Comparison of ENCODE assay signal across 12 cellular contexts in genomic region chr2:21043744-21044532, GRCh38. TPM values are rescaled to one million over a fixed set of nuclear protein-coding genes. Genes with fewer than 3 reads are reported as not detected.
DNase-seq lines count a peak whose midpoint lies in the region; ATAC-seq and TF ChIP-seq lines count a peak whose summit lies in the region.
"Had no signal": no experiment of that assay in that cellular context is flagged by ENCODE, and none has a peak within 500 bp of the region (broad histone marks: within the 10 kb centered on the region; RNA-seq: fewer than 3 reads in every experiment).

APOB (minus strand) TSS chr2:21044073; CDS start chr2:21043945, 128 bp downstream.

- H3K27ac Mint-ChIP-seq in chondrocyte (ENCODE audit: unreplicated experiment), result no peak within 1 kb of the TSS
- H3K27ac Mint-ChIP-seq: activated naive CD4-positive, alpha-beta T cell treated with anti-CD3 and anti-CD28 coated beads, Interleukin-2, amount 50 U/mL, for 72 hours had no signal

- peaks cover 0 to 35% (median 10%) of the 10 kb centered on the region in 4 donors for H3K4me1 ChIP-seq in right lobe of liver
- peaks cover 2 to 38% (median 22%) of the 10 kb centered on the region in 5 donors for H3K4me1 ChIP-seq in subcutaneous abdominal adipose tissue (ENCODE audit: control insufficient read depth in 5 of 5, insufficient read depth in 5 of 5, low read length in 5 of 5)

- DNase-seq in DMS53 (lab: John Stamatoyannopoulos, UW), result peak; percentile 71
- DNase-seq in DMS53 treated with DMSO at 0.1 percent for 48 hours (lab: John Stamatoyannopoulos, UW; ENCODE audit: unreplicated experiment), result no peak
- no peak for DNase-seq in chondrocyte (ENCODE audit: low spot score)
- peak; percentile 87 to 94 (median 90) for DNase-seq in right lobe of liver
- no peak for DNase-seq in GDM1 (lab: John Stamatoyannopoulos, UW)
- no peak for DNase-seq in foreskin fibroblast
- DNase-seq: NCI-H187 treated with DMSO at 0.1 percent for 48 hours, T-helper 1 cell had no signal

- peak within 1 kb of the TSS in 2 of 5 donors; percentile 28 to 60 for H3K9ac ChIP-seq in subcutaneous abdominal adipose tissue (ENCODE audit: low read length in 5 of 5)

- H3K4me3 ChIP-seq in right lobe of liver (peak within 1 kb of the TSS; percentile 63 to 86 (median 78)), subcutaneous abdominal adipose tissue (ENCODE audit: low read depth in 1 of 5, low read length in 5 of 5) (peak within 1 kb of the TSS; percentile 35 to 68 (median 40)), foreskin fibroblast (ENCODE audit: low read depth in 1 of 2, low read length in 2 of 2) (no peak within 1 kb of the TSS)

- intact Hi-C loops in right lobe of liver (cut with DNase I), result loop anchor here (10.0 kb wide), 1 partner anchor 51 kb away; no protein-coding TSS in a partner anchor

- H3K27me3 ChIP-seq in right lobe of liver, result no peaks in the 10 kb centered on the region
- H3K27me3 ChIP-seq in subcutaneous abdominal adipose tissue (ENCODE audit: control insufficient read depth in 5 of 5, insufficient read depth in 4 of 5, low read length in 5 of 5), result peaks cover 0 to 5% (median 0%) of the 10 kb centered on the region in 5 donors

- TF ChIP-seq CTCF in chondrocyte (IDR thresholded peaks at IDR 0.05) (no peak), right lobe of liver (IDR thresholded peaks at IDR 0.05) (no peak), foreskin fibroblast (IDR thresholded peaks at IDR 0.05; ENCODE audit: low read depth, low read length) (no peak)

- peaks cover 31% of the 10 kb centered on the region for H3K4me1 Mint-ChIP-seq in chondrocyte (ENCODE audit: low read depth)

- no peaks in the 10 kb centered on the region for H3K9me3 Mint-ChIP-seq in chondrocyte (ENCODE audit: low read depth)
- H3K9me3 Mint-ChIP-seq: activated naive CD4-positive, alpha-beta T cell treated with anti-CD3 and anti-CD28 coated beads, Interleukin-2, amount 50 U/mL, for 72 hours had no signal

- H3K27ac ChIP-seq in right lobe of liver, result peak within 1 kb of the TSS; percentile 90 to 99 (median 97)
- H3K27ac ChIP-seq in subcutaneous abdominal adipose tissue (ENCODE audit: low read depth, low read length), result no peak within 1 kb of the TSS

- peak; percentile 99 for TF ChIP-seq POLR2A in right lobe of liver (IDR thresholded peaks at IDR 0.05)

- 15% methylated on average over 4 of the region's 51 CpGs for WGBS in right lobe of liver (ENCODE audit: insufficient coverage, low coverage, low lambda C conversion rate, missing lambda C conversion rate)

- ATAC-seq in right lobe of liver (peak; percentile 31 to 60 (median 49)), HG03565 (IDR thresholded peaks at IDR 0.05; ENCODE audit: unreplicated experiment) (no peak)

- peaks cover 4 to 47% (median 28%) of the 10 kb centered on the region in 4 donors for H3K36me3 ChIP-seq in right lobe of liver
- H3K36me3 ChIP-seq in subcutaneous abdominal adipose tissue (ENCODE audit: control insufficient read depth in 5 of 5, insufficient read depth in 5 of 5, low read length in 5 of 5), result no peaks in the 10 kb centered on the region

- peak within 1 kb of the TSS; percentile 59 for H3K4me3 Mint-ChIP-seq in chondrocyte (ENCODE audit: unreplicated experiment)

- H3K36me3 Mint-ChIP-seq in chondrocyte (ENCODE audit: low read depth), result no peaks in the 10 kb centered on the region
- H3K36me3 Mint-ChIP-seq: activated naive CD4-positive, alpha-beta T cell treated with anti-CD3 and anti-CD28 coated beads, Interleukin-2, amount 50 U/mL, for 72 hours had no signal

- H3K9me3 ChIP-seq in right lobe of liver (no peaks in the 10 kb centered on the region), subcutaneous abdominal adipose tissue (ENCODE audit: control insufficient read depth in 5 of 5, low read length in 5 of 5) (no peaks in the 10 kb centered on the region)

- peaks cover 36% of the 10 kb centered on the region for H3K27me3 Mint-ChIP-seq in chondrocyte (ENCODE audit: low read depth)

RNA-seq across cellular contexts. Expression of gene APOB, which starts in this region (rescaled TPM):
- total RNA-seq in chondrocyte, result 0.23 to 0.32 TPM (median 0.31 TPM) in 3 replicates
- 1,000 to 10,000 TPM; 2,615 to 3,271 (median 2,774) TPM for total RNA-seq in right lobe of liver
- total RNA-seq: A172; activated naive CD4-positive, alpha-beta T cell treated with anti-CD3 and anti-CD28 coated beads, Interleukin-2, amount 50 U/mL, for 72 hours had no signal

Comparison
In these comparisons a context has a peak if more than half of its experiments do, and no peak if none do; other contexts are left out.
1. RNA of gene APOB (total RNA-seq): 2,615 to 3,271 TPM in right lobe of liver; 0.23 to 0.32 TPM in chondrocyte; every median in the first group is over 1,000 times any median in the second.
2. DNase-seq: peak in DMS53 (single experiment) and right lobe of liver (3 of 3); none in DMS53 treated with DMSO at 0.1 percent for 48 hours (single experiment), chondrocyte (single experiment), GDM1 (single experiment) and foreskin fibroblast (0 of 2).
3. H3K4me3 ChIP-seq: peak in right lobe of liver (3 of 3) and subcutaneous abdominal adipose tissue (5 of 5); none in foreskin fibroblast (0 of 2).